In the genomic region with DNA sequence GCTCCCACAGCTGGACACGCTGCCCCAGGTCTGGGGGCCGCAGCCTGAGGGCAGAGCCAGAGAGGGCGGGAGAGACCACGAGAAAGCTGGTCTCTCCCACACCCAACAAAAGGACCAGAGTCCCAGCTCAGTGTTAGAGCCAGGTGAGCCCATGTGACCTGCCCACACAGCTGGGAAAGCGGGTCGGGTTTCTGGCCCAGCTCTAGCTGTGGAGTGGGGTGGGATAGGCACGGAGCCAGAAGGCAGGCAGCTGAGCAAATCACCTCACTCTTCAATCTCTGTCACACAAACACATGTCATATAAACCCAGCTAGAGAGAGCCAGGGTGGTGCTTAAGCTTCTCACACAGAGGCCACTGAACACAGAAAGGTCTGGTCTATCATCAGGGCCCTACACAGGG, we compare ENCODE assay signal across 20 cellular contexts. TPM values are rescaled to one million over a fixed set of nuclear protein-coding genes. Genes with fewer than 3 reads are reported as not detected.
DNase-seq lines count a peak whose midpoint lies in the region; ATAC-seq and TF ChIP-seq lines count a peak whose summit lies in the region.
"Had no signal": no experiment of that assay in that cellular context is flagged by ENCODE, and none has a peak within 500 bp of the region (broad histone marks: within the 10 kb centered on the region; RNA-seq: fewer than 3 reads in every experiment).

No MANE protein-coding gene starts in this region.

- H3K36me3 ChIP-seq in endodermal cell (ENCODE audit: control insufficient read depth, insufficient read depth, low read length) (no peaks in the 10 kb centered on the region), stomach (no peaks in the 10 kb centered on the region)

- TF ChIP-seq CTCF in endodermal cell (conservative IDR thresholded peaks at IDR 0.05) (no peak), stomach (IDR thresholded peaks at IDR 0.05) (no peak)

- H3K4me3 ChIP-seq in endodermal cell (ENCODE audit: low read length) (no peak overlapping the region), stomach (no peak overlapping the region)

- intact Hi-C loops in activated CD4-positive, alpha-beta T cell treated with anti-CD3 and anti-CD28 coated beads for 36 hours (cut with DNase I, micrococcal nuclease): no loop called here
- intact Hi-C loops in stomach (cut with DNase I; ENCODE audit: low total_unique reads): no loop called here

- H3K9me3 Mint-ChIP-seq in endodermal cell: peaks cover 18% of the 10 kb centered on the region
- H3K9me3 Mint-ChIP-seq in immature natural killer cell: no peaks in the 10 kb centered on the region
- H3K9me3 Mint-ChIP-seq in activated CD4-positive, alpha-beta T cell treated with anti-CD3 and anti-CD28 coated beads for 36 hours (ENCODE audit: low read depth): no peaks in the 10 kb centered on the region
- H3K9me3 Mint-ChIP-seq: activated naive CD8-positive, alpha-beta T cell treated with anti-CD3 and anti-CD28 coated beads for 36 hours; activated T-cell treated with anti-CD3 and anti-CD28 coated beads, Interleukin-2, amount 50 U/mL, for 4 hours; IgD-negative memory B cell had no signal

- H3K27ac ChIP-seq in endodermal cell (ENCODE audit: low read depth, low read length) (peak overlapping the region; percentile 6), stomach (no peak overlapping the region)

- ATAC-seq in activated CD4-positive, alpha-beta T cell treated with anti-CD3 and anti-CD28 coated beads for 36 hours: no peak
- ATAC-seq: activated T-cell treated with anti-CD3 and anti-CD28 coated beads, Interleukin-2, amount 50 U/mL, for 4 hours; left cardiac atrium; PC-3; SK-N-SH treated with all-trans-retinoic acid at 6 μM for 48 hours; stimulated activated naive B cell treated with anti-CD40 and anti-IgM and Interleukin-4, amounts not matched to agents 10 μg/mL and 1 μg/mL and 100 μg/mL, for 72 hours had no signal

- TF ChIP-seq POLR2A in stomach (IDR thresholded peaks at IDR 0.05): no peak

- 81% methylated on average over 6 of the region's 7 CpGs; no CpG with 5 or more reads in 1 of the 2 experiments for WGBS in endodermal cell (ENCODE audit: insufficient coverage in 1 of 2, insufficient read length in 1 of 2), 2 experiments
- WGBS in stomach, 5 donors: 28 to 44% (median 33%) methylated on average over 7 of the region's 7 CpGs

- H3K27ac Mint-ChIP-seq in endodermal cell: no peak overlapping the region
- H3K27ac Mint-ChIP-seq in immature natural killer cell: no peak overlapping the region
- H3K27ac Mint-ChIP-seq in activated CD4-positive, alpha-beta T cell treated with anti-CD3 and anti-CD28 coated beads for 36 hours: no peak overlapping the region
- H3K27ac Mint-ChIP-seq: activated naive CD8-positive, alpha-beta T cell treated with anti-CD3 and anti-CD28 coated beads for 36 hours; IgD-negative memory B cell; stimulated activated naive B cell treated with anti-CD40 and anti-IgM and Interleukin-4, amounts not matched to agents 10 μg/mL and 1 μg/mL and 100 μg/mL, for 72 hours had no signal

- H3K4me1 Mint-ChIP-seq in endodermal cell (no peaks in the 10 kb centered on the region), immature natural killer cell (peaks cover 0 to under 1% of the 10 kb centered on the region in 2 donors)
- peaks cover 1% of the 10 kb centered on the region for H3K4me1 Mint-ChIP-seq in activated CD4-positive, alpha-beta T cell treated with anti-CD3 and anti-CD28 coated beads for 36 hours
- H3K4me1 Mint-ChIP-seq: IgD-negative memory B cell; stimulated activated naive B cell treated with anti-CD40 and anti-IgM and Interleukin-4, amounts not matched to agents 10 μg/mL and 1 μg/mL and 100 μg/mL, for 72 hours had no signal

- H3K4me1 ChIP-seq in endodermal cell (ENCODE audit: control insufficient read depth, insufficient read depth, low read length) (no peaks in the 10 kb centered on the region), stomach (no peaks in the 10 kb centered on the region)

- H3K36me3 Mint-ChIP-seq in endodermal cell (ENCODE audit: low read depth): no peaks in the 10 kb centered on the region
- H3K36me3 Mint-ChIP-seq in immature natural killer cell: no peaks in the 10 kb centered on the region
- H3K36me3 Mint-ChIP-seq in activated CD4-positive, alpha-beta T cell treated with anti-CD3 and anti-CD28 coated beads for 36 hours (ENCODE audit: low read depth): no peaks in the 10 kb centered on the region
- H3K36me3 Mint-ChIP-seq: activated naive CD8-positive, alpha-beta T cell treated with anti-CD3 and anti-CD28 coated beads for 36 hours; IgD-negative memory B cell; stimulated activated naive B cell treated with anti-CD40 and anti-IgM and Interleukin-4, amounts not matched to agents 10 μg/mL and 1 μg/mL and 100 μg/mL, for 72 hours had no signal

- H3K27me3 Mint-ChIP-seq in endodermal cell (ENCODE audit: insufficient read depth) (no peaks in the 10 kb centered on the region), immature natural killer cell (ENCODE audit: low read depth in 3 of 3) (peaks cover 0 to 14% (median 0%) of the 10 kb centered on the region in 3 donors)
- no peaks in the 10 kb centered on the region for H3K27me3 Mint-ChIP-seq in activated CD4-positive, alpha-beta T cell treated with anti-CD3 and anti-CD28 coated beads for 36 hours
- H3K27me3 Mint-ChIP-seq: activated naive CD8-positive, alpha-beta T cell treated with anti-CD3 and anti-CD28 coated beads for 36 hours had no signal

- CTCF ChIA-PET in HEK293T (lab: Yijun Ruan, JAX): no interaction called here
- CTCF ChIA-PET in activated CD4-positive, alpha-beta T cell treated with anti-CD3 and anti-CD28 coated beads for 36 hours (lab: Charles Lee): interaction anchor here (1.6 kb wide), 1 partner anchor 9 kb away, joined by 4 read pairs; no protein-coding TSS in a partner anchor

- POLR2A ChIA-PET in HEK293T (lab: Yijun Ruan, JAX): interaction anchor here (1.1 to 1.2 kb wide), 2 partner anchors 8 to 239 kb away, joined by 3 read pairs; partner anchors contain the start of gene IFT27
- POLR2A ChIA-PET in activated CD4-positive, alpha-beta T cell treated with anti-CD3 and anti-CD28 coated beads for 36 hours (lab: Charles Lee): no interaction called here

- H3K27me3 ChIP-seq in endodermal cell (ENCODE audit: control insufficient read depth, insufficient read depth, low read length, poor library complexity, severe bottlenecking): no peaks in the 10 kb centered on the region
- H3K27me3 ChIP-seq in stomach: peaks cover 0 to 29% (median 0%) of the 10 kb centered on the region in 3 donors

- no peak overlapping the region for H3K4me3 Mint-ChIP-seq in endodermal cell
- H3K4me3 Mint-ChIP-seq in immature natural killer cell: no peak overlapping the region
- H3K4me3 Mint-ChIP-seq in activated CD4-positive, alpha-beta T cell treated with anti-CD3 and anti-CD28 coated beads for 36 hours: no peak overlapping the region
- H3K4me3 Mint-ChIP-seq: activated naive CD8-positive, alpha-beta T cell treated with anti-CD3 and anti-CD28 coated beads for 36 hours; activated T-cell treated with anti-CD3 and anti-CD28 coated beads, Interleukin-2, amount 50 U/mL, for 4 hours; stimulated activated naive B cell treated with anti-CD40 and anti-IgM and Interleukin-4, amounts not matched to agents 10 μg/mL and 1 μg/mL and 100 μg/mL, for 72 hours had no signal

- no peak for TF ChIP-seq EP300 in stomach (IDR thresholded peaks at IDR 0.05)

- peaks cover 7% of the 10 kb centered on the region for H3K9me3 ChIP-seq in endodermal cell (ENCODE audit: control insufficient read depth, low read length)
- no peaks in the 10 kb centered on the region for H3K9me3 ChIP-seq in stomach

- peak; percentile 87 for DNase-seq in COR-L47 (lab: John Stamatoyannopoulos, UW)
- peak; percentile 84 for DNase-seq in NCI-H1105 (lab: John Stamatoyannopoulos, UW)
- DNase-seq in NCI-H2196 (lab: John Stamatoyannopoulos, UW; ENCODE audit: unreplicated experiment): peak; percentile 52
- no peak for DNase-seq in endodermal cell
- DNase-seq in HEK293T (ENCODE audit: extremely low spot score): no peak
- no peak for DNase-seq in immature natural killer cell
- DNase-seq in activated CD4-positive, alpha-beta T cell treated with anti-CD3 and anti-CD28 coated beads for 36 hours: no peak
- DNase-seq in stomach: no peak
- DNase-seq: activated CD4-positive, alpha-beta T cell treated with anti-CD3 and anti-CD28 coated beads, Interleukin-2, amount 50 U/mL, for 48 hours; activated naive CD8-positive, alpha-beta T cell treated with anti-CD3 and anti-CD28 coated beads for 36 hours; activated T-cell treated with anti-CD3 and anti-CD28 coated beads, Interleukin-2, amount 50 U/mL, for 4 hours; effector CD4-positive, alpha-beta T cell; GF-D8; hypothalamus; left cardiac atrium; NCI-H1694; PC-3; stimulated activated naive B cell treated with anti-CD40 and anti-IgM and Interleukin-4, amounts not matched to agents 10 μg/mL and 1 μg/mL and 100 μg/mL, for 72 hours had no signal

- H3K9ac ChIP-seq in endodermal cell (ENCODE audit: extremely low read depth, low read length, poor library complexity, severe bottlenecking): no peak overlapping the region

TF ChIP-seq in HEK293T, 16 proteins besides CTCF, POLR2A, EP300 and RAD21 (continues in another document):
- TF ChIP-seq FOXA1 (IDR thresholded peaks at IDR 0.05) (no peak), FOXK2 (IDR thresholded peaks at IDR 0.05) (no peak), ZNF384 (IDR thresholded peaks at IDR 0.05) (no peak), SUZ12 (IDR thresholded peaks at IDR 0.05) (no peak), FOXM1 (IDR thresholded peaks at IDR 0.05; ENCODE audit: borderline replicate concordance) (no peak), TARDBP (IDR thresholded peaks at IDR 0.05) (no peak)

RNA-seq across cellular contexts. Expression of gene EIF3D, which starts 7.8 kb away (rescaled TPM):
- total RNA-seq in endodermal cell (100 to 1,000 TPM; 157 to 196 TPM), stomach (100 to 1,000 TPM in 4 of 5 donors, 10 to 100 TPM in 1; 80.4 to 212 (median 160) TPM)
- polyA plus RNA-seq in endodermal cell (2013, experiment 1 of 2): 158 TPM
- 164 TPM for polyA plus RNA-seq in endodermal cell (2013, experiment 2 of 2)
- polyA plus RNA-seq in immature natural killer cell (100 to 1,000 TPM in 2 of 3 donors, 10 to 100 TPM in 1; 95.1 to 155 (median 124) TPM), stomach (100 to 1,000 TPM; 172 to 242 (median 230) TPM)
- total RNA-seq in activated CD4-positive, alpha-beta T cell treated with anti-CD3 and anti-CD28 coated beads for 36 hours: 100 to 1,000 TPM; 359 to 403 TPM

RNA-seq across cellular contexts. Expression of gene FOXRED2, which starts 29.9 kb away (rescaled TPM):
- total RNA-seq in endodermal cell: 10 to 100 TPM; 28.3 to 33.3 TPM
- 18.0 TPM for polyA plus RNA-seq in endodermal cell (2013, experiment 1 of 2)
- polyA plus RNA-seq in endodermal cell (2013, experiment 2 of 2): 17.1 TPM
- 1 to 10 TPM in 1 of 3 donors, under 1 TPM in 1, not detected in 1; 0.38 to 2.8 TPM for polyA plus RNA-seq in immature natural killer cell
- 10 to 100 TPM; 15.7 to 16.6 TPM for total RNA-seq in activated CD4-positive, alpha-beta T cell treated with anti-CD3 and anti-CD28 coated beads for 36 hours
- total RNA-seq in stomach: 10 to 100 TPM in 1 of 5 donors, 1 to 10 TPM in 4; 2.9 to 17.5 (median 6.5) TPM
- polyA plus RNA-seq in stomach: 1 to 10 TPM in 2 of 3 donors, under 1 TPM in 1; 0.76 to 2.5 (median 1.9) TPM

RNA-seq across cellular contexts. Expression of gene TXN2, which starts 55.3 kb away (rescaled TPM):
- 10 to 100 TPM; 52.9 to 53.9 TPM for total RNA-seq in endodermal cell
- polyA plus RNA-seq in endodermal cell (2013, experiment 1 of 2): 69.6 TPM
- polyA plus RNA-seq in endodermal cell (2013, experiment 2 of 2): 65.8 TPM
- 100 to 1,000 TPM; 134 to 239 (median 178) TPM for polyA plus RNA-seq in immature natural killer cell
- 10 to 100 TPM; 95.5 to 99.1 TPM for total RNA-seq in activated CD4-positive, alpha-beta T cell treated with anti-CD3 and anti-CD28 coated beads for 36 hours
- 100 to 1,000 TPM in 1 of 5 donors, 10 to 100 TPM in 3, 1 to 10 TPM in 1; 7.0 to 279 (median 43.7) TPM for total RNA-seq in stomach
- polyA plus RNA-seq in stomach: 100 to 1,000 TPM in 2 of 3 donors, 10 to 100 TPM in 1; 86.8 to 144 (median 124) TPM

Comparison
In these comparisons a context has a peak if more than half of its experiments do, and no peak if none do; other contexts are left out.
1. DNase-seq: peak in COR-L47 (single experiment), NCI-H1105 (single experiment) and NCI-H2196 (single experiment); none in endodermal cell (single experiment), HEK293T (single experiment), immature natural killer cell (0 of 3), activated CD4-positive, alpha-beta T cell treated with anti-CD3 and anti-CD28 coated beads for 36 hours (single experiment) and stomach (single experiment).